ENCODE assay signal across 8 cellular contexts in genomic region chr5:79513519-79514390, GRCh38. TPM values are rescaled to one million over a fixed set of nuclear protein-coding genes. Genes with fewer than 3 reads are reported as not detected.
DNase-seq lines count a peak whose midpoint lies in the region; ATAC-seq lines count a peak whose summit lies in the region.

Gene HOMER1, minus strand, starts transcription at chr5:79514134. Its CDS starts 1,360 bp downstream, at chr5:79512774.

- no peaks in the 10 kb centered on the region for H3K9me3 ChIP-seq in ectodermal cell (ENCODE audit: control insufficient read depth, low read length)

- WGBS in ectodermal cell, 2 experiments: 0% methylated on average over 100 to 102 of the region's 102 CpGs

- DNase-seq in Ammon's horn (ENCODE audit: low spot score) (peak; percentile 78), NCI-H748 (lab: John Stamatoyannopoulos, UW; ENCODE audit: unreplicated experiment) (peak; percentile 89), medulla oblongata (ENCODE audit: extremely low spot score) (peak; percentile 75)
- peak; percentile 91 for DNase-seq in activated CD8-positive, alpha-beta memory T cell treated with anti-CD3 and anti-CD28 coated beads for 24 hours
- DNase-seq in stimulated activated CD8-positive, alpha-beta memory T cell treated with anti-CD3 and anti-CD28 coated beads, Interleukin-12 subunit alpha, Interleukin-12 subunit beta, amount 100 ng/mL, for 24 hours (ENCODE audit: extremely low read depth): peak; percentile 42

- H3K4me3 ChIP-seq in ectodermal cell (ENCODE audit: insufficient read depth, low read depth, low read length): peak within 1 kb of the TSS; percentile 82

- H3K27ac ChIP-seq in ectodermal cell (ENCODE audit: insufficient read depth, low read depth, low read length, poor library complexity, severe bottlenecking): peak within 1 kb of the TSS; percentile 98

- no peaks in the 10 kb centered on the region for H3K36me3 ChIP-seq in ectodermal cell (ENCODE audit: control insufficient read depth, insufficient read depth, low read length)

- peaks cover 20% of the 10 kb centered on the region for H3K4me1 ChIP-seq in ectodermal cell (ENCODE audit: control insufficient read depth, insufficient read depth, low read length)

- H3K27me3 ChIP-seq in ectodermal cell (ENCODE audit: control insufficient read depth, insufficient read depth, low read length, poor library complexity, severe bottlenecking): no peaks in the 10 kb centered on the region

- peak; percentile 65 for ATAC-seq in GM19023 (IDR thresholded peaks at IDR 0.05; ENCODE audit: unreplicated experiment)
- peak; percentile 70 for ATAC-seq in HG03196 (IDR thresholded peaks at IDR 0.05; ENCODE audit: unreplicated experiment)

RNA-seq across cellular contexts. Expression of gene HOMER1, which starts in this region (rescaled TPM):
- 37.9 TPM for polyA plus RNA-seq in ectodermal cell (2013, experiment 1 of 4)
- 32.2 TPM for polyA plus RNA-seq in ectodermal cell (2013, experiment 2 of 4)
- 33.2 TPM for polyA plus RNA-seq in ectodermal cell (2013, experiment 3 of 4)
- 33.0 TPM for polyA plus RNA-seq in ectodermal cell (2013, experiment 4 of 4)

Comparison
In these comparisons a context has a peak if more than half of its experiments do, and no peak if none do; other contexts are left out.
1. Peak in every context shown above with its lines: DNase-seq, ATAC-seq, H3K4me3 ChIP-seq and H3K27ac ChIP-seq.